ENCODE assay signal across 8 cellular contexts in the genomic region with DNA sequence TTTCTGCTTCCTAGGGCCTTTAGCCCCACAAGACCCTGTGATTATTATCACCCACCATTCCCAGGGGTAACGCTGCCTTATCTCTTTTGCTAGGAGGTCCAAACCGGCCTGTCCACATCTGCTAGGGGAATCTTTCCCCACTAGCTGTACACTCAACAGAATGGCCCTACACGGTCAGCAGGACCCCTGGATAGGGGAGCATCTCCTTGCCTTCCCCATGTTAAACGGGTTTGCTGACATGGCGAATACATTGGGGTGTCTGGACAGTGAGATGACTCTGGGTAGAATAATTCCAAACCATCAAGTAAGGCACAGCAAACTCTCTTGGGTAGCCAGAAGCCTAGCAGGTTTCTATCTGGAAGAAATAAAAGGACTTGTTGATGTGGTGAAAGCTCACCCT. TPM values are rescaled to one million over a fixed set of nuclear protein-coding genes. Genes with fewer than 3 reads are reported as not detected.
DNase-seq lines count a peak whose midpoint lies in the region; ATAC-seq and TF ChIP-seq lines count a peak whose summit lies in the region.

No MANE protein-coding gene starts in this region.

- H3K9me3 ChIP-seq in PC-3 (ENCODE audit: low read length) (no peaks in the 10 kb centered on the region), psoas muscle (no peaks in the 10 kb centered on the region)

- no peaks in the 10 kb centered on the region for H3F3A ChIP-seq in PC-3 (ENCODE audit: low read length, unreplicated experiment)

- peak overlapping the region; percentile 98 for H3K4me2 ChIP-seq in PC-3 (ENCODE audit: low read length)

- no TSS peak for BruUV-seq in PC-3 (replicated peaks; lab: Mats Ljungman, UMichigan)

- H3K36me3 ChIP-seq in GM06990 (ENCODE audit: control insufficient read depth, insufficient read depth, low read length) = no peaks in the 10 kb centered on the region
- H3K36me3 ChIP-seq in PC-3 (ENCODE audit: low read depth, low read length) = no peaks in the 10 kb centered on the region
- no peaks in the 10 kb centered on the region for H3K36me3 ChIP-seq in psoas muscle (ENCODE audit: insufficient read depth in 1 of 2, low read depth in 1 of 2)

- POLR2A ChIA-PET in PC-3 (lab: Charles Lee; ENCODE audit: unreplicated experiment) = no interaction called here

- no peak for TF ChIP-seq CTCF in GM06990 (IDR thresholded peaks at IDR 0.05; ENCODE audit: insufficient read depth, low read length, poor library complexity, severe bottlenecking)
- no peak for TF ChIP-seq CTCF in PC-3 (conservative IDR thresholded peaks at IDR 0.05; ENCODE audit: low read depth, low read length)
- no peak for TF ChIP-seq CTCF in epithelial cell of esophagus (IDR thresholded peaks at IDR 0.05; ENCODE audit: insufficient read depth, low read depth, low read length, missing control alignments)
- no peak for TF ChIP-seq CTCF in psoas muscle (IDR thresholded peaks at IDR 0.05)

- WGBS in psoas muscle, 3 donors = 51 to 65% (median 63%) methylated on average over 5 of the region's 5 CpGs

- CTCF ChIA-PET in PC-3 (lab: Charles Lee) = no interaction called here

- no peak for ATAC-seq in PC-3
- no peak for ATAC-seq in psoas muscle
- ATAC-seq in GM19455 (IDR thresholded peaks at IDR 0.05; ENCODE audit: unreplicated experiment) = no peak

- H3K4me3 ChIP-seq in GM06990 (replicated peaks; ENCODE audit: low read depth, low read length) (peak overlapping the region; percentile 95), PC-3 (ENCODE audit: low read length) (peak overlapping the region; percentile 91), epithelial cell of esophagus (ENCODE audit: low read length) (peak overlapping the region; percentile 82), psoas muscle (peak overlapping the region; percentile 79)

- H3K9ac ChIP-seq in PC-3 (ENCODE audit: low read length) = peak overlapping the region; percentile 82

- intact Hi-C loops in PC-3 (cut with micrococcal nuclease) = loop anchor here (2.0 kb wide), 1 partner anchor 51 kb away; no protein-coding TSS in a partner anchor
- intact Hi-C loops in psoas muscle (cut with DNase I) = no loop called here

- DNase-seq in GM06990 (ENCODE audit: extremely low read depth, insufficient read length) (no peak), PC-3 (no peak), epithelial cell of esophagus (ENCODE audit: low read depth) (no peak), psoas muscle (no peak), islet precursor cell (no peak), SHP77 (lab: John Stamatoyannopoulos, UW) (no peak), KG1 (lab: John Stamatoyannopoulos, UW) (no peak)

- no peaks in the 10 kb centered on the region for H3K9me2 ChIP-seq in PC-3 (replicated peaks; ENCODE audit: low read length)

- H3K27ac ChIP-seq in PC-3 (ENCODE audit: low read length) (no peak overlapping the region), psoas muscle (no peak overlapping the region)

- H3K27me3 ChIP-seq in GM06990 (replicated peaks; ENCODE audit: control insufficient read depth, insufficient read depth, low read length) (no peaks in the 10 kb centered on the region; the same call in 1 of the 2 replicates), PC-3 (ENCODE audit: low read length) (no peaks in the 10 kb centered on the region), psoas muscle (ENCODE audit: insufficient read depth in 3 of 3, low read length in 2 of 3) (no peaks in the 10 kb centered on the region)

- H3K79me2 ChIP-seq in PC-3 (ENCODE audit: low read length) = peaks cover 40% of the 10 kb centered on the region

- H4K20me1 ChIP-seq in PC-3 (ENCODE audit: low read length) = no peaks in the 10 kb centered on the region

- H3K4me1 ChIP-seq in PC-3 (ENCODE audit: insufficient read depth, low read length) = peaks cover 10% of the 10 kb centered on the region; the same call in 1 of the 2 replicates
- no peaks in the 10 kb centered on the region for H3K4me1 ChIP-seq in psoas muscle

- H2AFZ ChIP-seq in PC-3 (ENCODE audit: low read length) = peak overlapping the region; percentile 92

RNA-seq across cellular contexts. Expression of gene TRAIP, which starts 0.7 kb away (rescaled TPM):
- total RNA-seq in PC-3 (2014; rRNA removed) = 21.6 and 27.8 TPM in 2 replicates
- total RNA-seq in psoas muscle = 1 to 10 TPM in 2 of 4 donors, under 1 TPM in 2; 0.36 to 1.2 (median 0.81) TPM
- 1 to 10 TPM; 1.3 to 4.6 (median 2.0) TPM for polyA plus RNA-seq in psoas muscle

RNA-seq across cellular contexts. Expression of gene CAMKV, which starts 14.0 kb away (rescaled TPM):
- total RNA-seq in PC-3 (2014; rRNA removed) = 0.58 TPM in 1 of 2 replicates, not detected in the other
- not detected for total RNA-seq in psoas muscle
- polyA plus RNA-seq in psoas muscle = under 1 TPM in 1 of 3 donors, not detected in 2; 0.09 TPM

RNA-seq across cellular contexts. Expression of gene UBA7, which starts 41.9 kb away (rescaled TPM):
- 3.3 and 3.6 TPM in 2 replicates for total RNA-seq in PC-3 (2014; rRNA removed)
- total RNA-seq in psoas muscle = 10 to 100 TPM in 1 of 4 donors, 1 to 10 TPM in 3; 4.9 to 10.4 (median 7.3) TPM
- 1 to 10 TPM; 3.3 to 4.2 (median 4.1) TPM for polyA plus RNA-seq in psoas muscle

RNA-seq across cellular contexts. Expression of gene MST1R, which starts 48.0 kb away (rescaled TPM):
- 39.0 and 70.6 TPM in 2 replicates for total RNA-seq in PC-3 (2014; rRNA removed)
- total RNA-seq in psoas muscle = 1 to 10 TPM in 1 of 4 donors, under 1 TPM in 3; 0.39 to 1.7 (median 0.70) TPM
- under 1 TPM; 0.38 to 0.95 (median 0.57) TPM for polyA plus RNA-seq in psoas muscle

RNA-seq across cellular contexts. Expression of gene INKA1, which starts 52.6 kb away (rescaled TPM):
- total RNA-seq in PC-3 (2014; rRNA removed) (1.3 and 5.8 TPM in 2 replicates), psoas muscle (10 to 100 TPM in 1 of 4 donors, 1 to 10 TPM in 3; 2.2 to 20.1 (median 3.6) TPM)
- 1 to 10 TPM; 2.4 to 5.2 (median 3.6) TPM for polyA plus RNA-seq in psoas muscle

Comparison
In these comparisons a context has a peak if more than half of its experiments do, and no peak if none do; other contexts are left out.
1. RNA of gene TRAIP, which starts 0.7 kb away (total RNA-seq): 21.6 to 27.8 TPM in PC-3; 0.36 to 1.2 TPM in psoas muscle; every median in the first group is over 10 times any median in the second.
2. Peak in every context shown above with its lines, with median percentiles within 50 percentile points of each other: H3K4me3 ChIP-seq.